In the genomic region with DNA sequence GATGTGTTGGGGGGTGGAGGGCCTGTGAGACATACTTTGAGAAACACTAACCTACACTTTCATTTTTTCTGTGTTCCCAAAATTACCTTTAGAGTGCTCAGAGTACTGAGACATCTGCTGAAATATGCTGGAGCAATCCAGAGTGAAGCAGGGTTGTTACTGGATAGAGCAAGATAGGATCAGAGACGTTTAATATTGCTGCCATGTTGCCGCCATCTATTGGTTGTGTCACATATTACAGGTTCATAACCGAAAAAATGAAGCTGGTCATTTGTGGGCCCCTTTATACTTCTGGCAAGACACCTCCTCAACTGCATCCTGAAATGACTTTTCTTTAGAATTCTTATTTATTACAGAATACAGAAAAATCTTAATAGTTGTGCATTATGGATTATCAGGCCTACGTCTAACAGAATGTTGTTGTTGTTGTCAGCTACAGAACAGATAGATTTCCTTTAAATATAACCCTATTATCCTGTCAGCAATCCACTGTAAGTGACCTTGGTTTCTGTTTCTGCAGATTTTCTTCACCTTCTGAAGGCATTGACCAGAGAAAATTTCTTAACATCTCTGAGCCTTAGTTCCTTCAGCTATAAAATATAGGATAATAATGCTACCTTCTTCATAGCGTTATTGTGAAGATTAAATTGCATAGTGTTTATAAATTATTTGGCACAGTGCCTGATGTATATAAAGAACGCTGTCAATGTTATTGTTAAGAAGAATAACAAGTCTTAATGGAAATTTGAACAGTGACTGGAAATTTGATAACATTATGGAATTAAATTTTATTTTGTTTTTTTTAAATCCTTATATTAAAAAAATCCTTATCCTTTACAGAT, we compare ENCODE assay signal across 1 cellular context.
TF ChIP-seq lines count a peak whose summit lies in the region.

No MANE protein-coding gene starts in this region.

TF ChIP-seq in HepG2, 621 proteins besides CTCF, POLR2A, EP300 and RAD21 (continued from another document):
- TF ChIP-seq ZNF614 (CRISPR knock-in tag; IDR thresholded peaks at IDR 0.05; ENCODE audit: borderline replicate concordance) = no peak
- no peak for TF ChIP-seq CHD2 (IDR thresholded peaks at IDR 0.05; ENCODE audit: low read depth, low read length)
- TF ChIP-seq KDM5B (CRISPR knock-in tag; IDR thresholded peaks at IDR 0.05; ENCODE audit: borderline replicate concordance) = no peak
- no peak for TF ChIP-seq PHF20 (CRISPR knock-in tag; IDR thresholded peaks at IDR 0.05)
- TF ChIP-seq ZNF776 (CRISPR knock-in tag; IDR thresholded peaks at IDR 0.05) = no peak
- TF ChIP-seq THAP11 (CRISPR knock-in tag; IDR thresholded peaks at IDR 0.05) = peak; percentile 72
- no peak for TF ChIP-seq AGO2 (optimal IDR thresholded peaks at IDR 0.05; ENCODE audit: low read depth, low read length)
- TF ChIP-seq ELF3 (CRISPR knock-in tag; IDR thresholded peaks at IDR 0.05) = 0 out of 2 replicates have a peak, but pooled peaks have one; percentile 13
- TF ChIP-seq, protein P1, sequence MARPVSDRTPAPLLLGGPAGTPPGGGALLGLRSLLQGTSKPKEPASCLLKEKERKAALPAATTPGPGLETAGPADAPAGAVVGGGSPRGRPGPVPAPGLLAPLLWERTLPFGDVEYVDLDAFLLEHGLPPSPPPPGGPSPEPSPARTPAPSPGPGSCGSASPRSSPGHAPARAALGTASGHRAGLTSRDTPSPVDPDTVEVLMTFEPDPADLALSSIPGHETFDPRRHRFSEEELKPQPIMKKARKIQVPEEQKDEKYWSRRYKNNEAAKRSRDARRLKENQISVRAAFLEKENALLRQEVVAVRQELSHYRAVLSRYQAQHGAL (CRISPR knock-in tag; IDR thresholded peaks at IDR 0.05; ENCODE audit: not compliant biosample characterization) = no peak
- no peak for TF ChIP-seq ZSCAN25 (CRISPR knock-in tag; IDR thresholded peaks at IDR 0.05)
- no peak for TF ChIP-seq ZNF337 (CRISPR knock-in tag; IDR thresholded peaks at IDR 0.05; ENCODE audit: borderline replicate concordance, low read depth)
- TF ChIP-seq HOXA3 (CRISPR knock-in tag; IDR thresholded peaks at IDR 0.05) = no peak
- TF ChIP-seq ATF7-NPFF (CRISPR knock-in tag; IDR thresholded peaks at IDR 0.05; ENCODE audit: low read depth) = no peak
- peak; percentile 3; the same call in 1 of the 2 replicates for TF ChIP-seq FOXA3 (CRISPR knock-in tag; IDR thresholded peaks at IDR 0.05)
- no peak for TF ChIP-seq BRD4 (CRISPR knock-in tag; IDR thresholded peaks at IDR 0.05)
- TF ChIP-seq ZNF607 (CRISPR knock-in tag; IDR thresholded peaks at IDR 0.05; ENCODE audit: borderline replicate concordance) = no peak
- no peak for TF ChIP-seq SIN3B (IDR thresholded peaks at IDR 0.05; ENCODE audit: low read length)
- TF ChIP-seq, protein P2, sequence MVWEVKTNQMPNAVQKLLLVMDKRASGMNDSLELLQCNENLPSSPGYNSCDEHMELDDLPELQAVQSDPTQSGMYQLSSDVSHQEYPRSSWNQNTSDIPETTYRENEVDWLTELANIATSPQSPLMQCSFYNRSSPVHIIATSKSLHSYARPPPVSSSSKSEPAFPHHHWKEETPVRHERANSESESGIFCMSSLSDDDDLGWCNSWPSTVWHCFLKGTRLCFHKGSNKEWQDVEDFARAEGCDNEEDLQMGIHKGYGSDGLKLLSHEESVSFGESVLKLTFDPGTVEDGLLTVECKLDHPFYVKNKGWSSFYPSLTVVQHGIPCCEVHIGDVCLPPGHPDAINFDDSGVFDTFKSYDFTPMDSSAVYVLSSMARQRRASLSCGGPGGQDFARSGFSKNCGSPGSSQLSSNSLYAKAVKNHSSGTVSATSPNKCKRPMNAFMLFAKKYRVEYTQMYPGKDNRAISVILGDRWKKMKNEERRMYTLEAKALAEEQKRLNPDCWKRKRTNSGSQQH (CRISPR knock-in tag; IDR thresholded peaks at IDR 0.05; ENCODE audit: low read depth) = no peak
- TF ChIP-seq RBM22 (optimal IDR thresholded peaks at IDR 0.05; ENCODE audit: low read length) = no peak
- no peak for TF ChIP-seq GABPB1 (CRISPR knock-in tag; IDR thresholded peaks at IDR 0.05)
- TF ChIP-seq NR2F6 (IDR thresholded peaks at IDR 0.05) = no peak
- TF ChIP-seq NR2F6 (CRISPR knock-in tag; IDR thresholded peaks at IDR 0.05) = no peak
- TF ChIP-seq ZBTB1 (CRISPR knock-in tag; IDR thresholded peaks at IDR 0.05; ENCODE audit: borderline replicate concordance) = no peak
- TF ChIP-seq GATAD2A (CRISPR knock-in tag; IDR thresholded peaks at IDR 0.05) = 0 out of 2 replicates have a peak, but pooled peaks have one; percentile 26
- TF ChIP-seq EHMT2 (IDR thresholded peaks at IDR 0.05; ENCODE audit: borderline replicate concordance, low read depth, low read length) = no peak
